13 cellular contexts compared by ENCODE assay signal in genomic region chr7:49099587-49100326, GRCh38.
DNase-seq lines count a peak whose midpoint lies in the region; ATAC-seq and TF ChIP-seq lines count a peak whose summit lies in the region.
"Had no signal": no experiment of that assay in that cellular context is flagged by ENCODE, and none has a peak within 500 bp of the region (broad histone marks: within the 10 kb centered on the region; RNA-seq: fewer than 3 reads in every experiment).

No MANE protein-coding gene starts in this region.

- ATAC-seq in mucosa of descending colon: peak; percentile 20
- ATAC-seq: activated T-cell treated with anti-CD3 and anti-CD28 coated beads, Interleukin-2, amount 50 U/mL, for 72 hours had no signal

- H3K4me2 ChIP-seq in KMS-11: no peak overlapping the region

- no peak overlapping the region for H3K9ac ChIP-seq in KMS-11

- H3K27ac ChIP-seq in KMS-11 (no peak overlapping the region), VCaP (no peak overlapping the region)
- H3K27ac ChIP-seq: HL-60 had no signal

- H2AFZ ChIP-seq in KMS-11 (ENCODE audit: low read depth): no peak overlapping the region

- H3K27me3 ChIP-seq in KMS-11 (ENCODE audit: insufficient read depth, low read depth): no peaks in the 10 kb centered on the region

- H4K20me1 ChIP-seq in KMS-11 (ENCODE audit: insufficient read depth): no peaks in the 10 kb centered on the region

- intact Hi-C loops in mucosa of descending colon (cut with DNase I, micrococcal nuclease): no loop called here

- H3K79me2 ChIP-seq in KMS-11 (ENCODE audit: insufficient read depth, low read depth): no peaks in the 10 kb centered on the region

- H3K4me1 ChIP-seq in KMS-11 (ENCODE audit: low read depth, poor library complexity, severe bottlenecking): no peaks in the 10 kb centered on the region
- H3K4me1 ChIP-seq in mucosa of descending colon (ENCODE audit: low read depth): no peaks in the 10 kb centered on the region

- no peak overlapping the region for H3K4me3 ChIP-seq in KMS-11 (IDR thresholded peaks at IDR 0.05; ENCODE audit: insufficient read depth, low read depth, low read length)
- H3K4me3 ChIP-seq in mucosa of descending colon: no peak overlapping the region

- DNase-seq in GM03348 (ENCODE audit: low spot score): peak; percentile 4
- DNase-seq in mucosa of descending colon: peak in 1 of 3 donors; percentile 7
- DNase-seq in NCI-H1048 (lab: John Stamatoyannopoulos, UW): no peak
- no peak for DNase-seq in anterior cingulate cortex (lab: John Stamatoyannopoulos, UW)
- DNase-seq in stimulated activated CD4-positive, alpha-beta T cell treated with anti-CD3 and anti-CD28 coated beads, Interleukin-2, amount 100 ng/mL, for 48 hours: no peak
- DNase-seq: activated T-cell treated with anti-CD3 and anti-CD28 coated beads, Interleukin-2, amount 50 U/mL, for 72 hours; DMS79 treated with DMSO at 0.1 percent for 48 hours; hippocampal formation; midbrain; NCI-H187 had no signal

- TF ChIP-seq CTCF in KMS-11 (conservative IDR thresholded peaks at IDR 0.05; ENCODE audit: low read depth, low read length) (0 out of 2 replicates have a peak, but pooled peaks have one; percentile 16), VCaP (conservative IDR thresholded peaks at IDR 0.05) (peak; percentile 72), mucosa of descending colon (IDR thresholded peaks at IDR 0.05) (no peak)

- no peaks in the 10 kb centered on the region for H3K36me3 ChIP-seq in KMS-11 (ENCODE audit: insufficient read depth)
- no peaks in the 10 kb centered on the region for H3K36me3 ChIP-seq in mucosa of descending colon (ENCODE audit: low read depth)

- no peaks in the 10 kb centered on the region for H3K9me3 ChIP-seq in mucosa of descending colon
